ENCODE assay signal across 30 cellular contexts in the genomic region with DNA sequence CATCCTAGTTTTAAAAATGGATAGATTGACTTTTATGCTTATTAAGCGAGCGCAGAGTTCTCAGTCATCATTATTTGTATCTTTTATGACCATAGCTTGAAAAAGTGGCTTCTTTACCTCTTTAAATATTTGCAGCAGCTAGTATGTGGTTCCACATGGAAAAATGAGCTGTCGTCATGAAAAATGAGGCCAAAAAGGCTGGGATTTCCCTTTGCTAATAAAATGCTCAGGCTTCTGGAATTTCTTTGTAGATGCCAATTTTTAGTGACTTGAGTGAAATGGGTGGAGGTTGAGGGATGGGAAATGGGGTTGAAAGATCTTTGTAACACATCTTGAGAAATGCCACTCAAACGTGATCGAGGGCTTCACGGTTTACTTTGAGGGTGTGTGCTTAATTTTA. TPM values are rescaled to one million over a fixed set of nuclear protein-coding genes. Genes with fewer than 3 reads are reported as not detected.
DNase-seq lines count a peak whose midpoint lies in the region; ATAC-seq, FAIRE-seq and TF ChIP-seq lines count a peak whose summit lies in the region.
"Had no signal": no experiment of that assay in that cellular context is flagged by ENCODE, and none has a peak within 500 bp of the region (broad histone marks: within the 10 kb centered on the region; RNA-seq: fewer than 3 reads in every experiment).

No MANE protein-coding gene starts in this region.

- ATAC-seq in GM21619 (IDR thresholded peaks at IDR 0.05; ENCODE audit: unreplicated experiment) = no peak
- ATAC-seq: gastroesophageal sphincter had no signal

- no peak overlapping the region for H3K27ac Mint-ChIP-seq in astrocyte (ENCODE audit: unreplicated experiment)
- H3K27ac Mint-ChIP-seq: activated CD4-positive, alpha-beta T cell treated with anti-CD3 and anti-CD28 coated beads, Interleukin-2, amount 10 ng/mL, durations not matched to agents 24 days and 14 days; activated T-helper 1 cell treated with anti-CD3 and anti-CD28 coated beads, Interleukin-12 subunit alpha, Interleukin-12 subunit beta, Interleukin-2, Interleukin-4 antibody, amounts not matched to agents 30 ng/mL and 10 ng/mL and 1 ng/mL, durations not matched to agents 14 hours and 24 hours and 36 hours; CD8-positive, alpha-beta memory T cell had no signal

- peaks cover 69% of the 10 kb centered on the region for H3K4me1 ChIP-seq in GM23248 (ENCODE audit: insufficient read depth)
- peaks cover 41% of the 10 kb centered on the region for H3K4me1 ChIP-seq in astrocyte (ENCODE audit: insufficient read depth, low read length)
- H3K4me1 ChIP-seq in uterus = peaks cover 4% of the 10 kb centered on the region in 2 donors
- peaks cover 8 to 52% (median 33%) of the 10 kb centered on the region in 4 donors for H3K4me1 ChIP-seq in stomach
- H3K4me1 ChIP-seq: parathyroid adenoma had no signal

- H3K27me3 Mint-ChIP-seq in astrocyte (ENCODE audit: low read depth, unreplicated experiment) = no peaks in the 10 kb centered on the region
- H3K27me3 Mint-ChIP-seq: activated CD4-positive, alpha-beta T cell treated with anti-CD3 and anti-CD28 coated beads, Interleukin-2, amount 10 ng/mL, durations not matched to agents 24 days and 14 days had no signal

- in situ Hi-C loops in GM23248 (cut with MboI) = no loop called here

- H3K4me3 ChIP-seq in GM23248 (no peak overlapping the region), astrocyte (ENCODE audit: insufficient read depth, low read depth, low read length) (no peak overlapping the region), fibroblast of the aortic adventitia (ENCODE audit: low read depth, low read length) (no peak overlapping the region), uterus (no peak overlapping the region), stomach (no peak overlapping the region)
- H3K4me3 ChIP-seq: gastroesophageal sphincter, Peyer's patch had no signal

- peaks cover 19% of the 10 kb centered on the region for H3K36me3 Mint-ChIP-seq in astrocyte (ENCODE audit: low read depth, unreplicated experiment)
- H3K36me3 Mint-ChIP-seq: CD8-positive, alpha-beta memory T cell had no signal

- no peak for TF ChIP-seq CTCF in astrocyte (IDR thresholded peaks at IDR 0.05; ENCODE audit: insufficient read depth, low read depth, low read length)
- no peak for TF ChIP-seq CTCF in fibroblast of the aortic adventitia (IDR thresholded peaks at IDR 0.05; ENCODE audit: insufficient read depth, low read length)
- no peak for TF ChIP-seq CTCF in uterus (IDR thresholded peaks at IDR 0.05)
- TF ChIP-seq CTCF in stomach (IDR thresholded peaks at IDR 0.05) = no peak

- no peak for TF ChIP-seq POLR2A in uterus (IDR thresholded peaks at IDR 0.05)
- no peak for TF ChIP-seq POLR2A in stomach (IDR thresholded peaks at IDR 0.05)

- FAIRE-seq in astrocyte (lab: Jason Lieb, UNC) = no peak
- FAIRE-seq: islet of Langerhans had no signal

- peak overlapping the region; percentile 8 for H3K4me2 ChIP-seq in GM23248 (ENCODE audit: unreplicated experiment)
- H3K4me2 ChIP-seq in astrocyte (ENCODE audit: low read length) = no peak overlapping the region
- H3K4me2 ChIP-seq: KMS-11 had no signal

- H3K79me2 ChIP-seq in GM23248 (ENCODE audit: insufficient read depth) = peaks cover 93% of the 10 kb centered on the region
- peaks cover 94% of the 10 kb centered on the region for H3K79me2 ChIP-seq in astrocyte (ENCODE audit: insufficient read depth, low read length)

- peaks cover 60% of the 10 kb centered on the region for H3F3A ChIP-seq in GM23248 (ENCODE audit: insufficient read depth)

- DNase-seq in GM23248 (peak; percentile 79), astrocyte (ENCODE audit: low read depth) (peak; percentile 84), fibroblast of the aortic adventitia (ENCODE audit: low read depth) (peak; percentile 82), uterus (no peak), stomach (no peak)
- DNase-seq in activated CD8-positive, alpha-beta memory T cell treated with anti-CD3 and anti-CD28 coated beads for 24 hours = no peak
- DNase-seq in activated CD4-positive, alpha-beta T cell treated with anti-CD3 and anti-CD28 coated beads for 4 hours = no peak
- DNase-seq: activated CD4-positive, alpha-beta T cell treated with anti-CD3 and anti-CD28 coated beads, Interleukin-2, amount 10 ng/mL, durations not matched to agents 24 days and 14 days; activated naive CD4-positive, alpha-beta T cell treated with anti-CD3 and anti-CD28 coated beads, Interleukin-2, amount 50 U/mL, for 16 hours; AML-193; CD8-positive, alpha-beta memory T cell; effector CD4-positive, alpha-beta T cell; GF-D8; H7; MV-4-11; NCI-H2171 treated with DMSO at 0.1 percent for 48 hours; NCI-H524 treated with DMSO at 0.1 percent for 48 hours; NK-92 treated with Interleukin-12 subunit alpha and Interleukin-12 subunit beta, amount 100 ng/mL, for 24 hours; Peyer's patch; right cardiac atrium; stimulated activated CD4-positive, alpha-beta T cell treated with anti-CD3 and anti-CD28 coated beads, Interleukin-12 subunit alpha, Interleukin-12 subunit beta, amount 100 ng/mL, for 4 hours; stimulated activated CD4-positive, alpha-beta T cell treated with anti-CD3 and anti-CD28 coated beads, Interleukin-4, amount 100 ng/mL, for 4 hours; stimulated activated naive CD4-positive, alpha-beta T cell; T-helper 2 cell had no signal

- no peaks in the 10 kb centered on the region for H3K9me3 Mint-ChIP-seq in astrocyte (ENCODE audit: unreplicated experiment)
- H3K9me3 Mint-ChIP-seq: activated CD4-positive, alpha-beta T cell treated with anti-CD3 and anti-CD28 coated beads, Interleukin-2, amount 10 ng/mL, durations not matched to agents 24 days and 14 days; activated T-helper 1 cell treated with anti-CD3 and anti-CD28 coated beads, Interleukin-12 subunit alpha, Interleukin-12 subunit beta, Interleukin-2, Interleukin-4 antibody, amounts not matched to agents 30 ng/mL and 10 ng/mL and 1 ng/mL, durations not matched to agents 14 hours and 24 hours and 36 hours; CD8-positive, alpha-beta memory T cell had no signal

- H3K4me1 Mint-ChIP-seq in astrocyte (ENCODE audit: low read depth, unreplicated experiment) = peaks cover 45% of the 10 kb centered on the region

- no peaks in the 10 kb centered on the region for H3K9me2 ChIP-seq in GM23248 (ENCODE audit: insufficient read depth)

- H3K9ac ChIP-seq in GM23248 (no peak overlapping the region), astrocyte (ENCODE audit: low read length) (no peak overlapping the region)
- H3K9ac ChIP-seq: KMS-11, parathyroid adenoma had no signal

- H3K27ac ChIP-seq in GM23248 (peak overlapping the region; percentile 10), astrocyte (ENCODE audit: low read depth, low read length) (peak overlapping the region; percentile 70), uterus (peak overlapping the region; percentile 83 to 84), stomach (no peak overlapping the region)
- H3K27ac ChIP-seq: gastroesophageal sphincter, KMS-11, parathyroid adenoma, Peyer's patch had no signal

- H3K9me3 ChIP-seq in GM23248 (ENCODE audit: low read depth) = no peaks in the 10 kb centered on the region
- H3K9me3 ChIP-seq in astrocyte (ENCODE audit: insufficient read depth, low read depth, low read length) = no peaks in the 10 kb centered on the region
- H3K9me3 ChIP-seq in uterus = no peaks in the 10 kb centered on the region
- no peaks in the 10 kb centered on the region for H3K9me3 ChIP-seq in stomach
- H3K9me3 ChIP-seq: gastroesophageal sphincter, Peyer's patch had no signal

- H3K36me3 ChIP-seq in GM23248 (ENCODE audit: low read depth) (peaks cover 22% of the 10 kb centered on the region), astrocyte (ENCODE audit: insufficient read depth, low read length) (peaks cover 46% of the 10 kb centered on the region), uterus (no peaks in the 10 kb centered on the region), stomach (no peaks in the 10 kb centered on the region)
- H3K36me3 ChIP-seq: Peyer's patch had no signal

- H3K27me3 ChIP-seq in GM23248 (replicated peaks; ENCODE audit: insufficient read depth) = no peaks in the 10 kb centered on the region
- H3K27me3 ChIP-seq in astrocyte (ENCODE audit: insufficient read depth, low read length) = no peaks in the 10 kb centered on the region
- H3K27me3 ChIP-seq in uterus = no peaks in the 10 kb centered on the region
- no peaks in the 10 kb centered on the region for H3K27me3 ChIP-seq in stomach
- H3K27me3 ChIP-seq: gastroesophageal sphincter, Peyer's patch had no signal

- H4K20me1 ChIP-seq in GM23248 (ENCODE audit: insufficient read depth) (no peaks in the 10 kb centered on the region), astrocyte (ENCODE audit: insufficient read depth, low read length) (peaks cover 34% of the 10 kb centered on the region)

- no peak for TF ChIP-seq EP300 in stomach (IDR thresholded peaks at IDR 0.05)

- no peak overlapping the region for H3K4me3 Mint-ChIP-seq in astrocyte (ENCODE audit: unreplicated experiment)
- H3K4me3 Mint-ChIP-seq: activated CD4-positive, alpha-beta T cell treated with anti-CD3 and anti-CD28 coated beads, Interleukin-2, amount 10 ng/mL, durations not matched to agents 24 days and 14 days; activated T-helper 1 cell treated with anti-CD3 and anti-CD28 coated beads, Interleukin-12 subunit alpha, Interleukin-12 subunit beta, Interleukin-2, Interleukin-4 antibody, amounts not matched to agents 30 ng/mL and 10 ng/mL and 1 ng/mL, durations not matched to agents 14 hours and 24 hours and 36 hours; CD8-positive, alpha-beta memory T cell had no signal

- no peak overlapping the region for H2AFZ ChIP-seq in GM23248
- no peak overlapping the region for H2AFZ ChIP-seq in astrocyte (ENCODE audit: low read depth, low read length)
- H2AFZ ChIP-seq: parathyroid adenoma had no signal

- intact Hi-C loops in uterus (cut with DNase I; ENCODE audit: low total_unique reads) (no loop called here), stomach (cut with DNase I; ENCODE audit: low total_unique reads) (no loop called here)

- 27 to 32% methylated on average over 6 of the region's 6 CpGs for WGBS in GM23248 (ENCODE audit: low coverage in 1 of 2, low lambda C conversion rate in 2 of 2, missing lambda C conversion rate in 2 of 2), 2 experiments
- 67 to 77% (median 73%) methylated on average over 6 of the region's 6 CpGs for WGBS in stomach, 5 donors

RNA-seq across cellular contexts. Expression of gene RAI14, which starts 35.2 kb away (rescaled TPM):
- total RNA-seq in GM23248 (2014; rRNA removed; shearing (Covaris generic)) = 120 and 124 TPM in 2 replicates
- polyA plus RNA-seq in GM23248 (2016; fragmentation: Nextera tagmentation; extraction: Ambion mirVana) = 113 and 116 TPM in 2 replicates
- total RNA-seq in astrocyte = 307 and 315 TPM in 2 replicates
- total RNA-seq in fibroblast of the aortic adventitia (ENCODE audit: low replicate concordance) = 85.9 and 100 TPM in 2 replicates
- 100 to 1,000 TPM in 2 of 4 donors, 10 to 100 TPM in 2; 32.4 to 264 (median 117) TPM for total RNA-seq in uterus
- 10 to 100 TPM; 20.5 to 62.4 (median 41.4) TPM for total RNA-seq in stomach
- 10 to 100 TPM in 2 of 3 donors, 1 to 10 TPM in 1; 5.1 to 20.7 (median 18.8) TPM for polyA plus RNA-seq in stomach

Comparison
In these comparisons a context has a peak if more than half of its experiments do, and no peak if none do; other contexts are left out.
1. DNase-seq: peak in GM23248 (single experiment), astrocyte (single experiment) and fibroblast of the aortic adventitia (single experiment); none in uterus (0 of 2), activated CD8-positive, alpha-beta memory T cell treated with anti-CD3 and anti-CD28 coated beads for 24 hours (single experiment), activated CD4-positive, alpha-beta T cell treated with anti-CD3 and anti-CD28 coated beads for 4 hours (0 of 2) and stomach (single experiment).
2. H3K27ac ChIP-seq: peak in GM23248 (single experiment), astrocyte (single experiment) and uterus (2 of 2); none in stomach (0 of 5).